In the genomic region with DNA sequence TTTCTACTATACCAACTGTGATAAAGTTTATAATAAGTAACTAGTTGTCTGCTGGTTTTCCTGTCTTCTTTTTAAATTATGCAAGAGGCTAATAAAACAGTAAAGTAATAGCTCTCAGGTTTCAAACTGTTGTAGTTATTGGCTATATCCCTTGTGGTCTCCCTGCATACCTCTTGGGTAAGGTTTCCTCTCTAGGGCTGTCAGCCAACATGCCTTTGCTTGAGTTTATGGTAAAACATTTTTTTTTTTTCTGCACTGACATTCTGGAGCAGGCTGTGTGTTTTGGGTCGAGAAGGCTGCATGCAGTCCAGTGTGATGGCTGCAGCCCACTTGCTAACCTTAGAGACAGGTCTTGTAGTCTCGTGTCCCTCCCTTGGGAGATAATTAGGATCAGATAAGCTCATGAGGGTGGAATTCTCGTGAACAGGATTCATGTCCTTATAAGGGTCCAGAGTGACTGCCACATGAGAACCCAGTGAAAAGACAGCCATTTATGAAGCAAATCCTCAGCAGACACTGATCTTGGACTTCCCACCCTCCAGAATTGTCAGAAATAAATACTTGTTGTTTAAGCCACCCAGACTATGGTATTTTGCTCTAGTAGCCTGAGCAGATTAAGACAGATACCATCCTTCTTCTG, we compare ENCODE assay signal across 13 cellular contexts.
DNase-seq lines count a peak whose midpoint lies in the region; ATAC-seq and TF ChIP-seq lines count a peak whose summit lies in the region.
"Had no signal": no experiment of that assay in that cellular context is flagged by ENCODE, and none has a peak within 500 bp of the region (broad histone marks: within the 10 kb centered on the region; RNA-seq: fewer than 3 reads in every experiment).

No MANE protein-coding gene starts in this region.

- H3K9me3 ChIP-seq in prostate gland (no peaks in the 10 kb centered on the region), gastroesophageal sphincter (no peaks in the 10 kb centered on the region)
- H3K9me3 ChIP-seq: Caco-2 had no signal

- POLR2A ChIA-PET in HEK293T (lab: Yijun Ruan, JAX), result no interaction called here
- POLR2A ChIA-PET in RWPE1 (lab: Yijun Ruan, JAX; ENCODE audit: low non-redundant PET), result no interaction called here

- TF ChIP-seq EP300 in gastroesophageal sphincter (IDR thresholded peaks at IDR 0.05), result no peak

- H3K4me3 ChIP-seq in prostate gland (no peak overlapping the region), gastroesophageal sphincter (no peak overlapping the region)
- H3K4me3 ChIP-seq: GM12878 had no signal

- intact Hi-C loops in prostate gland (cut with DNase I), result no loop called here

- TF ChIP-seq POLR2A in prostate gland (IDR thresholded peaks at IDR 0.05) (no peak), gastroesophageal sphincter (IDR thresholded peaks at IDR 0.05) (no peak)

- H3K27me3 Mint-ChIP-seq in activated T-cell treated with anti-CD3 and anti-CD28 coated beads, Interleukin-2, amount 50 U/mL, for 72 hours (ENCODE audit: low read depth), result no peaks in the 10 kb centered on the region
- H3K27me3 Mint-ChIP-seq: natural killer cell treated with Interleukin-12 subunit alpha and Interleukin-12 subunit beta and Interleukin-15 and Interleukin-18, amount 100 ng/mL, for 72 hours had no signal

- H3K4me1 ChIP-seq in prostate gland (replicated peaks) (peaks cover 2% of the 10 kb centered on the region), gastroesophageal sphincter (no peaks in the 10 kb centered on the region)
- H3K4me1 ChIP-seq: Caco-2 had no signal

- no peaks in the 10 kb centered on the region for H3K27me3 ChIP-seq in prostate gland (replicated peaks; ENCODE audit: insufficient read depth)
- H3K27me3 ChIP-seq in gastroesophageal sphincter, result no peaks in the 10 kb centered on the region

- H3K36me3 ChIP-seq in prostate gland (no peaks in the 10 kb centered on the region), gastroesophageal sphincter (no peaks in the 10 kb centered on the region)

- no peak overlapping the region for H3K4me3 Mint-ChIP-seq in activated T-cell treated with anti-CD3 and anti-CD28 coated beads, Interleukin-2, amount 50 U/mL, for 72 hours
- H3K4me3 Mint-ChIP-seq: natural killer cell treated with Interleukin-12 subunit alpha and Interleukin-12 subunit beta and Interleukin-15 and Interleukin-18, amount 100 ng/mL, for 72 hours; stimulated activated effector memory CD8-positive, alpha-beta T cell treated with anti-CD3 and anti-CD28 coated beads, Interleukin-12 subunit alpha, Interleukin-12 subunit beta, amount 100 ng/mL, for 72 hours had no signal

- H3K27ac Mint-ChIP-seq in activated T-cell treated with anti-CD3 and anti-CD28 coated beads, Interleukin-2, amount 50 U/mL, for 72 hours, result no peak overlapping the region
- H3K27ac Mint-ChIP-seq: natural killer cell treated with Interleukin-12 subunit alpha and Interleukin-12 subunit beta and Interleukin-15 and Interleukin-18, amount 100 ng/mL, for 72 hours; stimulated activated effector memory CD8-positive, alpha-beta T cell treated with anti-CD3 and anti-CD28 coated beads, Interleukin-12 subunit alpha, Interleukin-12 subunit beta, amount 100 ng/mL, for 72 hours had no signal

- H3K36me3 Mint-ChIP-seq in activated T-cell treated with anti-CD3 and anti-CD28 coated beads, Interleukin-2, amount 50 U/mL, for 72 hours (ENCODE audit: insufficient read depth in 2 of 2), result no peaks in the 10 kb centered on the region
- H3K36me3 Mint-ChIP-seq: natural killer cell treated with Interleukin-12 subunit alpha and Interleukin-12 subunit beta and Interleukin-15 and Interleukin-18, amount 100 ng/mL, for 72 hours; stimulated activated effector memory CD8-positive, alpha-beta T cell treated with anti-CD3 and anti-CD28 coated beads, Interleukin-12 subunit alpha, Interleukin-12 subunit beta, amount 100 ng/mL, for 72 hours had no signal

- ATAC-seq in HG03108 (IDR thresholded peaks at IDR 0.05; ENCODE audit: unreplicated experiment) (no peak), gastroesophageal sphincter (no peak), GM19023 (IDR thresholded peaks at IDR 0.05; ENCODE audit: unreplicated experiment) (no peak)
- ATAC-seq in activated T-cell treated with anti-CD3 and anti-CD28 coated beads, Interleukin-2, amount 50 U/mL, for 72 hours (replicated peaks in 1 of 2), result no peak
- ATAC-seq: GM12878; natural killer cell treated with Interleukin-12 subunit alpha and Interleukin-12 subunit beta and Interleukin-15 and Interleukin-18, amount 100 ng/mL, for 72 hours; stimulated activated effector memory CD8-positive, alpha-beta T cell treated with anti-CD3 and anti-CD28 coated beads, Interleukin-12 subunit alpha, Interleukin-12 subunit beta, amount 100 ng/mL, for 72 hours had no signal

- CTCF ChIA-PET in HEK293T (lab: Yijun Ruan, JAX), result no interaction called here
- CTCF ChIA-PET in RWPE1 (lab: Yijun Ruan, JAX), result interaction anchor here (0.7 kb wide), 1 partner anchor 147 kb away, joined by 5 read pairs; no protein-coding TSS in a partner anchor

- no peaks in the 10 kb centered on the region for H3K4me1 Mint-ChIP-seq in activated T-cell treated with anti-CD3 and anti-CD28 coated beads, Interleukin-2, amount 50 U/mL, for 72 hours (ENCODE audit: low read depth)
- H3K4me1 Mint-ChIP-seq: stimulated activated effector memory CD8-positive, alpha-beta T cell treated with anti-CD3 and anti-CD28 coated beads, Interleukin-12 subunit alpha, Interleukin-12 subunit beta, amount 100 ng/mL, for 72 hours had no signal

- H3K27ac ChIP-seq in RWPE1 (no peak overlapping the region), epithelial cell of prostate (no peak overlapping the region), prostate gland (no peak overlapping the region), gastroesophageal sphincter (no peak overlapping the region)

- peaks cover 4 to 7% of the 10 kb centered on the region in 2 donors for H3K9me3 Mint-ChIP-seq in activated T-cell treated with anti-CD3 and anti-CD28 coated beads, Interleukin-2, amount 50 U/mL, for 72 hours

- peak; percentile 37 for DNase-seq in HEK293T (ENCODE audit: extremely low spot score)
- DNase-seq in RWPE1 (ENCODE audit: low spot score), result peak; percentile 36
- DNase-seq in epithelial cell of prostate (ENCODE audit: low read depth, low spot score), result peak; percentile 65
- DNase-seq in prostate gland (ENCODE audit: low spot score), result peak; percentile 36
- no peak for DNase-seq in activated T-cell treated with anti-CD3 and anti-CD28 coated beads, Interleukin-2, amount 50 U/mL, for 72 hours
- DNase-seq: Caco-2, NCI-H1092 had no signal

- 9% methylated on average over 3 of the region's 3 CpGs for WGBS in prostate gland
- 23% methylated on average over 3 of the region's 3 CpGs; no CpG with 5 or more reads in 1 of the 2 donors for WGBS in gastroesophageal sphincter (ENCODE audit: low coverage in 1 of 2), 2 donors

- TF ChIP-seq CTCF in RWPE1 (conservative IDR thresholded peaks at IDR 0.05; ENCODE audit: low read depth) (no peak), prostate gland (IDR thresholded peaks at IDR 0.05) (no peak), gastroesophageal sphincter (IDR thresholded peaks at IDR 0.05) (no peak)

TF ChIP-seq in HEK293T, 16 proteins besides CTCF, POLR2A, EP300 and RAD21:
- TF ChIP-seq ZNF384 (IDR thresholded peaks at IDR 0.05), result peak; percentile 84
- TF ChIP-seq CTBP1 (IDR thresholded peaks at IDR 0.05; ENCODE audit: borderline replicate concordance), result peak; percentile 42; the same call in 1 of the 2 replicates
- TF ChIP-seq L3MBTL2 (conservative IDR thresholded peaks at IDR 0.05), result peak; percentile 43; the same call in 1 of the 2 replicates
- TF ChIP-seq SUZ12 (IDR thresholded peaks at IDR 0.05), result no peak
- TF ChIP-seq TARDBP (IDR thresholded peaks at IDR 0.05), result no peak
- TF ChIP-seq ELF4 (IDR thresholded peaks at IDR 0.05), result no peak
- TF ChIP-seq HDGF (IDR thresholded peaks at IDR 0.05; ENCODE audit: borderline replicate concordance), result no peak
- no peak for TF ChIP-seq BHLHE40 (IDR thresholded peaks at IDR 0.05; ENCODE audit: borderline replicate concordance)
- TF ChIP-seq, protein P1, sequence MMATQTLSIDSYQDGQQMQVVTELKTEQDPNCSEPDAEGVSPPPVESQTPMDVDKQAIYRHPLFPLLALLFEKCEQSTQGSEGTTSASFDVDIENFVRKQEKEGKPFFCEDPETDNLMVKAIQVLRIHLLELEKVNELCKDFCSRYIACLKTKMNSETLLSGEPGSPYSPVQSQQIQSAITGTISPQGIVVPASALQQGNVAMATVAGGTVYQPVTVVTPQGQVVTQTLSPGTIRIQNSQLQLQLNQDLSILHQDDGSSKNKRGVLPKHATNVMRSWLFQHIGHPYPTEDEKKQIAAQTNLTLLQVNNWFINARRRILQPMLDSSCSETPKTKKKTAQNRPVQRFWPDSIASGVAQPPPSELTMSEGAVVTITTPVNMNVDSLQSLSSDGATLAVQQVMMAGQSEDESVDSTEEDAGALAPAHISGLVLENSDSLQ (IDR thresholded peaks at IDR 0.05), result peak; percentile 68
- no peak for TF ChIP-seq FOXK2 (IDR thresholded peaks at IDR 0.05)
- TF ChIP-seq NFRKB (IDR thresholded peaks at IDR 0.05), result no peak
- no peak for TF ChIP-seq LEF1 (IDR thresholded peaks at IDR 0.05; ENCODE audit: borderline replicate concordance)
- TF ChIP-seq FOXA1 (IDR thresholded peaks at IDR 0.05), result no peak
- no peak for TF ChIP-seq FOXM1 (IDR thresholded peaks at IDR 0.05; ENCODE audit: borderline replicate concordance)
- TF ChIP-seq ARNT (IDR thresholded peaks at IDR 0.05), result no peak
- TF ChIP-seq SP1 (IDR thresholded peaks at IDR 0.05), result no peak

Comparison
In these comparisons a context has a peak if more than half of its experiments do, and no peak if none do; other contexts are left out.
1. DNase-seq: peak in HEK293T (single experiment), RWPE1 (single experiment), epithelial cell of prostate (single experiment) and prostate gland (single experiment); none in activated T-cell treated with anti-CD3 and anti-CD28 coated beads, Interleukin-2, amount 50 U/mL, for 72 hours (0 of 2).